25 cellular contexts compared by ENCODE assay signal in the genomic region with DNA sequence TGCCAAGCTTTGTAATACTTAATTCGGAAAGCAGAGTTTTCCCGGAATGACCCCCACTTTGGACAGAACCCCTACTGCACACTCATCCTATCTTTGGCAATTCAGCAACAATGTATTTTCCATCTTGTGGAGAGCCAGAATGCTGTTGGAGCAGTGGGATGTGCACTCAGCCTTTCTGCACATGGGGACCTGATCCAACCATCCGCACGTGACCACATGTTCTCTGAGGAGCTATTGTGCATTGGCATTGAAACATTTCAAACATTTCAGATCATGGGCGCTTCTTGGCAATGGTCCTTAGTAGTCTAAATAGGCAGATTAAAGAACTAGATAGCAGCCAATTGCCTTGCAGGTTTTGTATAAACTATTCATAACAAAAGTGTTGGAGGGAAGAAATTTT.
"Had no signal": no experiment of that assay in that cellular context is flagged by ENCODE, and none has a peak within 500 bp of the region (broad histone marks: within the 10 kb centered on the region; RNA-seq: fewer than 3 reads in every experiment).

No MANE protein-coding gene starts in this region.

- H3K27me3 ChIP-seq: body of pancreas had no signal

- H3K9me3 Mint-ChIP-seq: activated naive CD4-positive, alpha-beta T cell treated with anti-CD3 and anti-CD28 coated beads, Interleukin-2, amount 50 U/mL, for 24 hours; central memory CD8-positive, alpha-beta T cell had no signal

- H3K9me3 ChIP-seq: SK-N-SH had no signal

- H3K4me3 ChIP-seq: body of pancreas had no signal

- H3K4me1 Mint-ChIP-seq: activated naive CD4-positive, alpha-beta T cell treated with anti-CD3 and anti-CD28 coated beads, Interleukin-2, amount 50 U/mL, for 24 hours; central memory CD8-positive, alpha-beta T cell had no signal

- H3K27ac Mint-ChIP-seq: activated CD8-positive, alpha-beta T cell treated with anti-CD3 and anti-CD28 coated beads for 36 hours; activated naive CD4-positive, alpha-beta T cell treated with anti-CD3 and anti-CD28 coated beads, Interleukin-2, amount 50 U/mL, for 24 hours had no signal

- H3K27ac ChIP-seq: body of pancreas had no signal

- H3K4me1 ChIP-seq: body of pancreas had no signal

- H3K36me3 Mint-ChIP-seq: activated naive CD4-positive, alpha-beta T cell treated with anti-CD3 and anti-CD28 coated beads, Interleukin-2, amount 50 U/mL, for 24 hours had no signal

- H3K4me3 Mint-ChIP-seq: activated CD8-positive, alpha-beta T cell treated with anti-CD3 and anti-CD28 coated beads for 36 hours; activated naive CD4-positive, alpha-beta T cell treated with anti-CD3 and anti-CD28 coated beads, Interleukin-2, amount 50 U/mL, for 24 hours; central memory CD8-positive, alpha-beta T cell had no signal

- DNase-seq: activated CD4-positive, alpha-beta T cell treated with anti-CD3 and anti-CD28 coated beads for 4 hours; activated CD8-positive, alpha-beta memory T cell treated with anti-CD3 and anti-CD28 coated beads, Interleukin-2, amount 50 U/mL, for 4 hours; activated CD8-positive, alpha-beta T cell treated with anti-CD3 and anti-CD28 coated beads for 36 hours; activated naive CD4-positive, alpha-beta T cell; aorta; body of pancreas; KG1; NCI-H1092; NCI-H1417; NCI-H2029; NCI-H2107; NCI-H2171 treated with DMSO at 0.1 percent for 48 hours; NCI-H226; NCI-H510A treated with DMSO at 0.1 percent for 48 hours; NCI-H69; NK-92 treated with Interleukin-12 subunit alpha and Interleukin-12 subunit beta, amount 100 ng/mL, for 24 hours; OCI-M1; RPMI8226; SK-N-SH; T-helper 1 cell had no signal

- ATAC-seq: activated CD4-positive, CD25-positive, alpha-beta regulatory T cell treated with anti-CD3 and anti-CD28 coated beads, Interleukin-2, amount 50 U/mL, for 24 hours; activated CD8-positive, alpha-beta T cell treated with anti-CD3 and anti-CD28 coated beads for 36 hours; body of pancreas; Panc1; Right ventricle myocardium inferior had no signal
